Comparison of ENCODE assay signal across 8 cellular contexts in the genomic region with DNA sequence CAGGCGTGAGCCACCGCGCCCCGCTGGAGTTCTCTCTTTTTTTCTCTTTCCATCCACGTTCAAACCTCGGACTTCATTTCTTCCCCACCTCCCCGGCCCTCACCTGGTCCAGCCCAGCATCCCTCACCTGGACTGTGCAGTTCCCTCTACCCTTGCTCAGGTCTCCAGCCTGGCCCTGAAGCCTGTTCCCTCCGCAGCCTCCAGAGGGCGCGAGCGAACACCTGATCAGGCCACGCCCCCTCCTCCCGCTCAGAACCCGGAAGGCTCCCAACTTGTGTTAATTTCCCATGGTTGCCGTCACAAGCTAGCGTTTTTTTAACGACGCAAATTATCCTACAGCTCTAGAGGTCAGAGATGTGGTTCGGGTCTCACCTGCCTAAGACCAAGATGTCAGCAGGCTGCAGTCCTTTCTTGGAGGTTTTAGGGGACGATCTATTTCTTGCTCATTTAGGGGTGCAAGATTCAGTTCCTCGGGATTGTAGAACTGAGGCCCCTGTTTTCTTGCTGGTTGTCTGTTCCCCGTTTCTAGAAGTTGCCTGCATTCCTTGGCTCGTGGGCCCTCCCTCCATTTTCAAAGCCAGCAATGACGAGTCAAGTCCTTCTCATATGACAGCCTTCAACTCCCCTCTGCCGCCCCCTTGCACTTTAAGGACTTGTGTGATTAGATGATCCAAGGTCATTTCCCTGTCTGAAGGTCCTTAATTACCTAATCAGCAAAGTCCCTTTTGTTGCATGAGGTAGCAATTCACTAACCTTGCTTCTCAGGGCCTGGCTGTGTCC. TPM values are rescaled to one million over a fixed set of nuclear protein-coding genes. Genes with fewer than 3 reads are reported as not detected.
DNase-seq lines count a peak whose midpoint lies in the region; ATAC-seq and TF ChIP-seq lines count a peak whose summit lies in the region.
"Not testable (repeated sequence)": the region's sequence is repeated elsewhere in the genome, so short reads cannot be mapped to it uniquely, and the experiment has no call there.

No MANE protein-coding gene starts in this region.

- peak overlapping the region; percentile 51 for H3K27ac ChIP-seq in CD4-positive, alpha-beta memory T cell (ENCODE audit: low read depth, low read length)
- H3K27ac ChIP-seq in PC-3 (ENCODE audit: low read length); ovary: not testable (repeated sequence)

- H3K4me3 ChIP-seq in CD4-positive, alpha-beta memory T cell (ENCODE audit: low read length in 2 of 2); PC-3 (ENCODE audit: low read length); astrocyte of the spinal cord (ENCODE audit: low read depth, low read length); ovary: not testable (repeated sequence)

- H2AFZ ChIP-seq in PC-3 (ENCODE audit: low read length): peak overlapping the region; percentile 57; the same call in 1 of the 2 replicates

- H3K9me3 Mint-ChIP-seq in CD4-positive, alpha-beta memory T cell; activated CD8-positive, alpha-beta T cell treated with anti-CD3 and anti-CD28 coated beads, Interleukin-2, amount 10 ng/mL, durations not matched to agents 7 days and 5 days (ENCODE audit: insufficient read depth): not testable (repeated sequence)

- H3K79me2 ChIP-seq in PC-3 (ENCODE audit: low read length): not testable (repeated sequence)

- H4K20me1 ChIP-seq in PC-3 (ENCODE audit: low read length): not testable (repeated sequence)

- H3K4me1 Mint-ChIP-seq in CD4-positive, alpha-beta memory T cell: peaks cover 0 to 18% (median 5%) of the 10 kb centered on the region in 4 donors
- peaks cover 24% of the 10 kb centered on the region for H3K4me1 Mint-ChIP-seq in activated CD8-positive, alpha-beta T cell treated with anti-CD3 and anti-CD28 coated beads, Interleukin-2, amount 10 ng/mL, durations not matched to agents 7 days and 5 days (ENCODE audit: low read depth)

- H3K36me3 Mint-ChIP-seq in CD4-positive, alpha-beta memory T cell; activated CD8-positive, alpha-beta T cell treated with anti-CD3 and anti-CD28 coated beads, Interleukin-2, amount 10 ng/mL, durations not matched to agents 7 days and 5 days (ENCODE audit: low read depth): not testable (repeated sequence)

- H3K27me3 Mint-ChIP-seq in CD4-positive, alpha-beta memory T cell; activated CD8-positive, alpha-beta T cell treated with anti-CD3 and anti-CD28 coated beads, Interleukin-2, amount 10 ng/mL, durations not matched to agents 7 days and 5 days (ENCODE audit: low read depth): not testable (repeated sequence)

- H3K36me3 ChIP-seq in CD4-positive, alpha-beta memory T cell (ENCODE audit: insufficient read depth, low read length); PC-3 (ENCODE audit: low read depth, low read length); ovary: not testable (repeated sequence)

- intact Hi-C loops in CD4-positive, alpha-beta memory T cell (cut with micrococcal nuclease): loop anchor here (2.0 kb wide), 1 partner anchor 72 kb away; no protein-coding TSS in a partner anchor
- intact Hi-C loops in PC-3 (cut with micrococcal nuclease); Right ventricle myocardium superior (cut with DNase I); ovary (cut with DNase I): not testable (repeated sequence)

- not testable (repeated sequence) for TF ChIP-seq EP300 in ovary (IDR thresholded peaks at IDR 0.05)

- H3K4me1 ChIP-seq in CD4-positive, alpha-beta memory T cell (ENCODE audit: insufficient read depth, low read length); PC-3 (ENCODE audit: insufficient read depth, low read length); ovary (ENCODE audit: insufficient read depth): not testable (repeated sequence)

- 0 out of 2 replicates have a peak, but pooled peaks have one; percentile 24 for TF ChIP-seq CTCF in PC-3 (conservative IDR thresholded peaks at IDR 0.05; ENCODE audit: low read depth, low read length)
- TF ChIP-seq CTCF in astrocyte of the spinal cord (IDR thresholded peaks at IDR 0.05; ENCODE audit: low read depth, low read length): peak; percentile 30
- TF ChIP-seq CTCF in ovary (IDR thresholded peaks at IDR 0.05): peak in 1 of 3 donors; percentile 32

- not testable (repeated sequence) for H3K27me3 ChIP-seq in CD4-positive, alpha-beta memory T cell (ENCODE audit: insufficient read depth, low read length); PC-3 (ENCODE audit: low read length); ovary

- H3K4me3 Mint-ChIP-seq in CD4-positive, alpha-beta memory T cell: peak overlapping the region; percentile 31 to 73 (median 59)
- H3K4me3 Mint-ChIP-seq in activated CD8-positive, alpha-beta T cell treated with anti-CD3 and anti-CD28 coated beads, Interleukin-2, amount 10 ng/mL, durations not matched to agents 7 days and 5 days: peak overlapping the region; percentile 36

- not testable (repeated sequence) for H3F3A ChIP-seq in PC-3 (ENCODE audit: low read length, unreplicated experiment)

- in situ Hi-C loops in astrocyte of the spinal cord (cut with HindIII; ENCODE audit: low sequenced_read_pairs): not testable (repeated sequence)

- TF ChIP-seq POLR2A in ovary (IDR thresholded peaks at IDR 0.05): not testable (repeated sequence)

- TSS peak; percentile 32 for BruUV-seq in PC-3 (replicated peaks; lab: Mats Ljungman, UMichigan)

- not testable (repeated sequence) for H3K9ac ChIP-seq in PC-3 (ENCODE audit: low read length)

- H3K27ac Mint-ChIP-seq in CD4-positive, alpha-beta memory T cell: peak overlapping the region in 6 of 7 donors; percentile 60 to 84 (median 75)
- peak overlapping the region; percentile 81 for H3K27ac Mint-ChIP-seq in activated CD8-positive, alpha-beta T cell treated with anti-CD3 and anti-CD28 coated beads, Interleukin-2, amount 10 ng/mL, durations not matched to agents 7 days and 5 days

- peak; percentile 67 to 71 (median 69) for DNase-seq in CD4-positive, alpha-beta memory T cell
- DNase-seq in PC-3: peak; percentile 13
- DNase-seq in activated CD8-positive, alpha-beta T cell treated with anti-CD3 and anti-CD28 coated beads, Interleukin-2, amount 10 ng/mL, durations not matched to agents 7 days and 5 days: peak; percentile 71
- DNase-seq in astrocyte of the spinal cord (ENCODE audit: low read depth, low spot score): not testable (repeated sequence)
- peak; percentile 80 for DNase-seq in Right ventricle myocardium superior
- DNase-seq in ovary: peak; percentile 40 to 67 (median 55)
- peak; percentile 17 for DNase-seq in stimulated activated CD8-positive, alpha-beta memory T cell treated with anti-CD3 and anti-CD28 coated beads, Interleukin-4, amount 100 ng/mL, for 24 hours (ENCODE audit: low read depth)

- CTCF ChIA-PET in CD4-positive, alpha-beta memory T cell (lab: Charles Lee; ENCODE audit: partially characterized antibody): interaction anchor here (2.1 kb wide), 1 partner anchor 69 kb away, joined by 4 read pairs; no protein-coding TSS in a partner anchor
- CTCF ChIA-PET in PC-3 (lab: Charles Lee); activated CD8-positive, alpha-beta T cell treated with anti-CD3 and anti-CD28 coated beads, Interleukin-2, amount 10 ng/mL, durations not matched to agents 7 days and 5 days (lab: Charles Lee): not testable (repeated sequence)

- H3K9me3 ChIP-seq in CD4-positive, alpha-beta memory T cell (ENCODE audit: control insufficient read depth in 1 of 2, low read length in 2 of 2); PC-3 (ENCODE audit: low read length); ovary: not testable (repeated sequence)

- POLR2A ChIA-PET in CD4-positive, alpha-beta memory T cell (lab: Charles Lee; ENCODE audit: partially characterized antibody); PC-3 (lab: Charles Lee; ENCODE audit: unreplicated experiment); activated CD8-positive, alpha-beta T cell treated with anti-CD3 and anti-CD28 coated beads, Interleukin-2, amount 10 ng/mL, durations not matched to agents 7 days and 5 days (lab: Charles Lee): not testable (repeated sequence)

- 30 to 57% (median 47%) methylated on average over 13 to 25 of the region's 25 CpGs for WGBS in ovary, 3 donors

- not testable (repeated sequence) for H3K9me2 ChIP-seq in PC-3 (replicated peaks; ENCODE audit: low read length)

- ATAC-seq in HG02642 (IDR thresholded peaks at IDR 0.05; ENCODE audit: poor library complexity, unreplicated experiment) (peak; percentile 86), PC-3 (peak; percentile 95), Right ventricle myocardium superior (ENCODE audit: poor library complexity) (peak; percentile 88)
- ATAC-seq in activated CD8-positive, alpha-beta T cell treated with anti-CD3 and anti-CD28 coated beads, Interleukin-2, amount 10 ng/mL, durations not matched to agents 7 days and 5 days: peak; percentile 87

- H3K4me2 ChIP-seq in PC-3 (ENCODE audit: low read length): peak overlapping the region; percentile 46; the same call in 1 of the 2 replicates

RNA-seq across cellular contexts. Expression of a gene that starts 59.9 kb away (rescaled TPM):
- total RNA-seq in CD4-positive, alpha-beta memory T cell: 10 to 100 TPM; 58.0 to 68.5 TPM
- 10 to 100 TPM in 1 of 2 donors, 1 to 10 TPM in 1; 6.4 to 14.0 TPM for polyA plus RNA-seq in CD4-positive, alpha-beta memory T cell
- total RNA-seq in PC-3 (2014; rRNA removed) (7.4 and 9.5 TPM in 2 replicates), Right ventricle myocardium superior (3.0 TPM), ovary (10 to 100 TPM; 12.1 to 23.8 (median 19.2) TPM)
- 10 to 100 TPM; 32.9 to 37.4 TPM for total RNA-seq in activated CD8-positive, alpha-beta T cell treated with anti-CD3 and anti-CD28 coated beads, Interleukin-2, amount 10 ng/mL, durations not matched to agents 7 days and 5 days
- 10 to 100 TPM; 16.3 to 18.2 TPM for polyA plus RNA-seq in ovary
